1 cellular context compared by ENCODE assay signal in the genomic region with DNA sequence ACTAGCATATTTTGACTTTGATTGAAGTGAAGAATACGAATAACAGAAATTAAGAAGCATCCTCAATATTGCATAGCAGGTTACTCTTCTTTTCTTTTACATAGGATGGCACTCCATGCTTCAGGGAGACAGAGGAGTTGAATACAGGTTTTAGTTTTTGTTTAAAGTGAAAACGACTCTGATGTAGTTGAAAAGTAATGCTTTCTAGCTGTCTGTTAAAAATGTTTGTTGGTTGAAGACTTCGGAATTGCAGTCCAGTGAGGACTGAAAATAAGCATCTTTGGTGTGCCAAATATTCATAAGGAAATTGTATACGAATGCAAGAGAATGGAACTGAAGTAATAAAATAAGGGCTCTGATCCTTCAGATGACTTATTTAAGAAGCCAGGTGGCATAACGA.
TF ChIP-seq lines count a peak whose summit lies in the region.

No MANE protein-coding gene starts in this region.

TF ChIP-seq in GM12878, 131 proteins besides CTCF, POLR2A, EP300 and RAD21 (continued from another document):
- TF ChIP-seq CUX1 (IDR thresholded peaks at IDR 0.05; ENCODE audit: insufficient replicate concordance, low read depth, low read length) (no peak), BHLHE40 (IDR thresholded peaks at IDR 0.05; ENCODE audit: borderline replicate concordance in 1 of 2, low read depth in 2 of 2, low read length in 1 of 2) (no peak), CREB1 (IDR thresholded peaks at IDR 0.05; ENCODE audit: low read depth) (no peak), GABPA (IDR thresholded peaks at IDR 0.05; ENCODE audit: low read depth) (no peak), TCF12 (IDR thresholded peaks at IDR 0.05; ENCODE audit: low read depth, low read length) (no peak), TARDBP (IDR thresholded peaks at IDR 0.05; ENCODE audit: borderline replicate concordance) (no peak), ATF2 (IDR thresholded peaks at IDR 0.05; ENCODE audit: low read length) (no peak), BACH1 (IDR thresholded peaks at IDR 0.05; ENCODE audit: borderline replicate concordance) (no peak)
- TF ChIP-seq, protein P1, sequence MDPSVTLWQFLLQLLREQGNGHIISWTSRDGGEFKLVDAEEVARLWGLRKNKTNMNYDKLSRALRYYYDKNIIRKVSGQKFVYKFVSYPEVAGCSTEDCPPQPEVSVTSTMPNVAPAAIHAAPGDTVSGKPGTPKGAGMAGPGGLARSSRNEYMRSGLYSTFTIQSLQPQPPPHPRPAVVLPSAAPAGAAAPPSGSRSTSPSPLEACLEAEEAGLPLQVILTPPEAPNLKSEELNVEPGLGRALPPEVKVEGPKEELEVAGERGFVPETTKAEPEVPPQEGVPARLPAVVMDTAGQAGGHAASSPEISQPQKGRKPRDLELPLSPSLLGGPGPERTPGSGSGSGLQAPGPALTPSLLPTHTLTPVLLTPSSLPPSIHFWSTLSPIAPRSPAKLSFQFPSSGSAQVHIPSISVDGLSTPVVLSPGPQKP (IDR thresholded peaks at IDR 0.05; ENCODE audit: low read depth, low read length), result no peak
